32 cellular contexts compared by ENCODE assay signal in the genomic region with DNA sequence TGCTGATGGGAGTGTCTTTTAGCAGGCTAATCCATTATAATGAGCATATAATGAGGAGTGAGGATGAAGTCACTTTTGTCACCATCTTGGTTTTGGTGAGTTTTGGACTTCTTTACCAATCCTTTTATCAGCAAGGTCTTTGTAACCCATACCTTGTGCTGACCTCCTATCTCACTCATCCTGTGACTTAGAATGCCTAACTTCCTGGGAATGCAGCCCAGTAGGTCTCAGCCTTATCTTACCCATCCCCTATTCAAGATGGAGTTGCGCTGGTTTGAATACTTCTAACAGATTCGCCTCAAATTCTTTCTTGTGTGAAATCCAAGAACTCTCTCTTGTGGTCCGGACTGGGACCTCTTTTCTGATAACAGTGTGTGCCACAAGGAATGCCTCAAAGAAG.
"Had no signal": no experiment of that assay in that cellular context is flagged by ENCODE, and none has a peak within 500 bp of the region (broad histone marks: within the 10 kb centered on the region; RNA-seq: fewer than 3 reads in every experiment).

No MANE protein-coding gene starts in this region.

- H3K4me3 Mint-ChIP-seq: activated B cell treated with CpG ODN at 0.5 μM for 24 hours; activated CD8-positive, alpha-beta T cell treated with anti-CD3 and anti-CD28 coated beads for 36 hours; activated naive CD8-positive, alpha-beta T cell; activated T-cell treated with anti-CD3 and anti-CD28 coated beads, Interleukin-2, amount 50 U/mL, for 4 hours; activated T-helper 17 cell treated with anti-CD3 and anti-CD28 coated beads, Interleukin-2, amount 50 U/mL, for 72 hours; central memory CD8-positive, alpha-beta T cell; dendritic cell treated with granulocyte-macrophage colony-stimulating factor and Interleukin-4, amounts not matched to agents 40 ng/mL and 50 ng/mL, for 4 days; endodermal cell; T-helper 2 cell treated with Interferon-gamma antibody and Interleukin-4, amounts not matched to agents 5 μg/mL and 100 μg/mL, for 36 hours had no signal

- H3K27ac Mint-ChIP-seq: activated B cell treated with CpG ODN at 0.5 μM for 24 hours; activated CD8-positive, alpha-beta T cell treated with anti-CD3 and anti-CD28 coated beads for 36 hours; activated naive CD8-positive, alpha-beta T cell; activated T-helper 17 cell treated with anti-CD3 and anti-CD28 coated beads, Interleukin-2, amount 50 U/mL, for 72 hours; dendritic cell treated with granulocyte-macrophage colony-stimulating factor and Interleukin-4, amounts not matched to agents 40 ng/mL and 50 ng/mL, for 4 days; endodermal cell; T-helper 2 cell treated with Interferon-gamma antibody and Interleukin-4, amounts not matched to agents 5 μg/mL and 100 μg/mL, for 36 hours had no signal

- H3K4me3 ChIP-seq: coronary artery, dorsolateral prefrontal cortex had no signal

- H3K36me3 Mint-ChIP-seq: activated naive CD8-positive, alpha-beta T cell had no signal

- DNase-seq: activated B cell treated with CpG ODN at 0.5 μM for 24 hours; activated CD4-positive, alpha-beta T cell treated with anti-CD3 and anti-CD28 coated beads for 48 hours; activated CD4-positive, alpha-beta T cell treated with anti-CD3 and anti-CD28 coated beads, Interleukin-2, amount 50 U/mL, for 1 hour; activated CD4-positive, alpha-beta T cell treated with anti-CD3 and anti-CD28 coated beads, Interleukin-2, amount 50 U/mL, for 48 hours; activated CD8-positive, alpha-beta memory T cell treated with anti-CD3 and anti-CD28 coated beads for 24 hours; activated CD8-positive, alpha-beta T cell treated with anti-CD3 and anti-CD28 coated beads for 36 hours; activated effector memory CD4-positive, alpha-beta T cell treated with Interleukin-2 at 50 U/mL for 16 hours; activated gamma-delta T cell treated with Interleukin-2 at 50 U/mL for 16 hours; activated naive CD4-positive, alpha-beta T cell treated with anti-CD3 and anti-CD28 coated beads, Interleukin-2, amount 50 U/mL, for 16 hours; activated naive CD4-positive, alpha-beta T cell treated with Interleukin-2 at 50 U/mL for 16 hours; activated T-cell treated with anti-CD3 and anti-CD28 coated beads, Interleukin-2, amount 50 U/mL, for 4 hours; amniotic stem cell; anterior cingulate cortex; brain microvascular endothelial cell; dorsolateral prefrontal cortex; effector memory CD4-positive, alpha-beta T cell; endodermal cell; foreskin fibroblast; head of caudate nucleus; T1000; WERI-Rb-1 had no signal

- H3K27ac ChIP-seq: brain microvascular endothelial cell, coronary artery, dorsolateral prefrontal cortex, WERI-Rb-1 had no signal

- H3K9me3 Mint-ChIP-seq: dendritic cell treated with granulocyte-macrophage colony-stimulating factor and Interleukin-4, amounts not matched to agents 40 ng/mL and 50 ng/mL, for 4 days; endodermal cell; T-helper 2 cell treated with Interferon-gamma antibody and Interleukin-4, amounts not matched to agents 5 μg/mL and 100 μg/mL, for 36 hours had no signal

- H3K27me3 Mint-ChIP-seq: activated B cell treated with CpG ODN at 0.5 μM for 24 hours; activated CD8-positive, alpha-beta T cell treated with anti-CD3 and anti-CD28 coated beads for 36 hours; activated naive CD8-positive, alpha-beta T cell; activated T-helper 17 cell treated with anti-CD3 and anti-CD28 coated beads, Interleukin-2, amount 50 U/mL, for 72 hours; central memory CD8-positive, alpha-beta T cell; dendritic cell treated with granulocyte-macrophage colony-stimulating factor and Interleukin-4, amounts not matched to agents 40 ng/mL and 50 ng/mL, for 4 days had no signal

- H3K27me3 ChIP-seq: brain microvascular endothelial cell, dorsolateral prefrontal cortex had no signal

- FAIRE-seq: astrocyte, bronchial epithelial cell, frontal cortex had no signal

- ATAC-seq: activated CD4-positive, CD25-positive, alpha-beta regulatory T cell treated with anti-CD3 and anti-CD28 coated beads, Interleukin-2, amount 50 U/mL, for 24 hours; activated CD8-positive, alpha-beta T cell treated with anti-CD3 and anti-CD28 coated beads for 36 hours; activated T-cell treated with anti-CD3 and anti-CD28 coated beads, Interleukin-2, amount 50 U/mL, for 4 hours; activated T-helper 17 cell treated with anti-CD3 and anti-CD28 coated beads, Interleukin-2, amount 50 U/mL, for 72 hours; esophagus mucosa had no signal

- H3K36me3 ChIP-seq: brain microvascular endothelial cell, WERI-Rb-1 had no signal

- H3K4me1 Mint-ChIP-seq: activated B cell treated with CpG ODN at 0.5 μM for 24 hours; activated T-helper 17 cell treated with anti-CD3 and anti-CD28 coated beads, Interleukin-2, amount 50 U/mL, for 72 hours; central memory CD8-positive, alpha-beta T cell had no signal
